ENCODE assay signal across 13 cellular contexts in the genomic region with DNA sequence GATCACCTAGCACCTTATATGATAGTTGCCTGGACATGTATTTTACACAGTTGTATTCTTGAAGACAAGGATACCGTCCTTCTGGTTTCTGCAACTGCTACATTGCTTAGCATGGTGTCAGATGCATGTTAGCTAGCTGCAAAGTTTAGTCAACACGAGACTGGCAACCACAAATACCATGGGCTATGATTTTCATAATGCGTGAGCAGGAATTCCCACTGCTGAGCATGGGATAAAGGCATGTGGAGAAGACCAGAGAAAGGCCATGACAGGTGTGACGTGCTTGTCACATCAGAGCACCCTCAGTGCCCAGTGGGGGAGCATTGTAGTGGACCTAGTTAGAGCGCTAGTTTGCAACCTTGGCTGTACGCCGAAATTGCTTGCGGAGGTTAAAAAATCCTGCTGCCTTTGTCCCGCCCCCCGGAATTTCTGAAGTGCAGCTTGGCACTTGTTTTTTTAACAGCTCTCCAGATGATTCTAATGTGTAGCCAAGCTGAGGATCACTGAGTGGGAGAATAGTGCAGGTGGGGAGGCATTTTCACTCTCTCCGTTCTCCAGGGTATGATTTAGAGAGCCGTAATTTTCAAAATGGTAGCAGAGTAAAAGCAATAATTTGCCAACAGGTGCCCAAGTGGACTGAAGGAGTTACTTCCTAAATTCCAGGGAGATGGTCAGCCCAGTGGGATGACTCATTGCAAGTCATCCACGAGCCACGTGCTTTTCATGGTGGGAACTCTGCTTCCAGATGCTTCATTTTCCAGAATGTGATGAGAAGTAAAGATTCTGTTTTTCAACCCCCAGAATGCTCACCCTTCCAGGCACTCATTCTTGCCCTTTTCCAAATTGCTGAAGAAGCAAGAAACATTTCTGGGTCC.
A peak's percentile ranks its signal among the peaks of the same experiment; 100 is the strongest.
DNase-seq lines count a peak whose midpoint lies in the region; ATAC-seq and TF ChIP-seq lines count a peak whose summit lies in the region.
"Had no signal": no experiment of that assay in that cellular context is flagged by ENCODE, and none has a peak within 500 bp of the region (broad histone marks: within the 10 kb centered on the region; RNA-seq: fewer than 3 reads in every experiment).

No MANE protein-coding gene starts in this region.

- H2BK120ac ChIP-seq in neuronal stem cell (ENCODE audit: low read depth, low read length): no peak overlapping the region

- no peak overlapping the region for H2AK5ac ChIP-seq in neuronal stem cell (ENCODE audit: low read depth, low read length)

- H3K4ac ChIP-seq in neuronal stem cell (ENCODE audit: low read length): no peak overlapping the region

- no peak overlapping the region for H2BK5ac ChIP-seq in neuronal stem cell (ENCODE audit: low read length)

- dilution Hi-C loops in mammary epithelial cell (cut with HindIII; ENCODE audit: low sequenced_read_pairs): no loop called here

- H2BK12ac ChIP-seq in neuronal stem cell (ENCODE audit: low read length): no peak overlapping the region

- no peaks in the 10 kb centered on the region for H3K79me2 ChIP-seq in mammary epithelial cell (ENCODE audit: insufficient read depth, low read length)
- H3K79me2 ChIP-seq: parathyroid adenoma had no signal

- WGBS in mammary epithelial cell (ENCODE audit: low coverage, missing lambda C conversion rate): 80% methylated on average over 12 of the region's 14 CpGs
- WGBS in neuronal stem cell (ENCODE audit: extremely low coverage in 2 of 2, insufficient read length in 2 of 2, insufficient replicate concordance in 1 of 2), 2 donors: no CpG with 5 or more reads among the region's 14 CpGs

- no peak overlapping the region for H3K27ac ChIP-seq in mammary epithelial cell (ENCODE audit: insufficient read depth, low read depth, low read length)
- H3K27ac ChIP-seq in neuronal stem cell (replicated peaks; ENCODE audit: low read length): no peak overlapping the region
- H3K27ac ChIP-seq: ascending aorta, esophagus muscularis mucosa, parathyroid adenoma had no signal

- no peaks in the 10 kb centered on the region for H3K79me1 ChIP-seq in neuronal stem cell (ENCODE audit: low read depth, low read length)

- no peaks in the 10 kb centered on the region for H3K9me3 ChIP-seq in mammary epithelial cell (replicated peaks; ENCODE audit: insufficient read depth, low read length)
- no peaks in the 10 kb centered on the region for H3K9me3 ChIP-seq in neuronal stem cell (replicated peaks in 1 of 2; ENCODE audit: control insufficient read depth in 2 of 2, insufficient read depth in 1 of 2, low read depth in 1 of 2, low read length in 2 of 2)
- H3K9me3 ChIP-seq: ascending aorta, esophagus muscularis mucosa had no signal

- H3K9ac ChIP-seq in mammary epithelial cell (ENCODE audit: insufficient read depth, low read length): no peak overlapping the region
- H3K9ac ChIP-seq in neuronal stem cell (ENCODE audit: low read depth, low read length, poor library complexity): no peak overlapping the region
- H3K9ac ChIP-seq: parathyroid adenoma had no signal

- no peak overlapping the region for H3K14ac ChIP-seq in neuronal stem cell (ENCODE audit: low read length)

- no peaks in the 10 kb centered on the region for H3K27me3 ChIP-seq in mammary epithelial cell (ENCODE audit: insufficient read depth, low read length)
- no peaks in the 10 kb centered on the region for H3K27me3 ChIP-seq in neuronal stem cell (ENCODE audit: control insufficient read depth in 3 of 3, insufficient read depth in 3 of 3, low read depth in 1 of 3, low read length in 3 of 3)
- H3K27me3 ChIP-seq: ascending aorta, esophagus muscularis mucosa had no signal

- no peak overlapping the region for H3K4me2 ChIP-seq in mammary epithelial cell (ENCODE audit: insufficient read depth, low read depth, low read length)
- H3K4me2 ChIP-seq in neuronal stem cell (ENCODE audit: insufficient read depth, low read length, poor library complexity, severe bottlenecking): no peak overlapping the region

- in situ Hi-C loops in mammary epithelial cell (cut with MboI; ENCODE audit: low sequenced_read_pairs in 2 of 2): no loop called here

- CTCF ChIA-PET in mammary epithelial cell (lab: Charles Lee; ENCODE audit: low non-redundant PET): no interaction called here

- no peaks in the 10 kb centered on the region for H3K4me1 ChIP-seq in mammary epithelial cell (ENCODE audit: insufficient read depth, low read length)
- H3K4me1 ChIP-seq in neuronal stem cell (ENCODE audit: control insufficient read depth in 2 of 2, insufficient read depth in 1 of 2, low read depth in 1 of 2, low read length in 2 of 2): peaks cover 0 to 5% of the 10 kb centered on the region in 2 donors
- H3K4me1 ChIP-seq: ascending aorta, esophagus muscularis mucosa, parathyroid adenoma had no signal

- no peaks in the 10 kb centered on the region for H3K36me3 ChIP-seq in mammary epithelial cell (ENCODE audit: insufficient read depth, low read length)
- no peaks in the 10 kb centered on the region for H3K36me3 ChIP-seq in neuronal stem cell (replicated peaks in 1 of 2; ENCODE audit: control insufficient read depth in 2 of 2, insufficient read depth in 2 of 2, low read length in 2 of 2)
- H3K36me3 ChIP-seq: ascending aorta, esophagus muscularis mucosa had no signal

- H3K18ac ChIP-seq in neuronal stem cell (ENCODE audit: low read length): peak overlapping the region; percentile 81

- H3K4me3 ChIP-seq in mammary epithelial cell (replicated peaks in 1 of 3; ENCODE audit: insufficient read depth in 1 of 3, low read depth in 2 of 3, low read length in 3 of 3) (no peak overlapping the region), neuronal stem cell (ENCODE audit: low read length in 2 of 2) (no peak overlapping the region)
- H3K4me3 ChIP-seq: ascending aorta, esophagus muscularis mucosa had no signal

- no peaks in the 10 kb centered on the region for H4K20me1 ChIP-seq in mammary epithelial cell (ENCODE audit: insufficient read depth, low read length)

- H2BK15ac ChIP-seq in neuronal stem cell (ENCODE audit: low read length): no peak overlapping the region

- no peak overlapping the region for H4K91ac ChIP-seq in neuronal stem cell (ENCODE audit: low read depth, low read length, poor library complexity)

- peak; percentile 79 for DNase-seq in ELR (ENCODE audit: low read depth)
- peak; percentile 56 for DNase-seq in NCI-H2107 (lab: John Stamatoyannopoulos, UW)
- DNase-seq in mammary epithelial cell: peak; percentile 45
- DNase-seq in neuronal stem cell (ENCODE audit: low spot score): no peak
- no peak for DNase-seq in NCI-H82 treated with DMSO at 0.1 percent for 48 hours (lab: John Stamatoyannopoulos, UW; ENCODE audit: unreplicated experiment)
- no peak for DNase-seq in NCI-H187 treated with DMSO at 0.1 percent for 48 hours (lab: John Stamatoyannopoulos, UW)
- DNase-seq: left colon; stimulated activated CD4-positive, alpha-beta T cell treated with anti-CD3 and anti-CD28 coated beads, Interleukin-4, amount 100 ng/mL, for 4 hours had no signal

- H4K8ac ChIP-seq in neuronal stem cell (ENCODE audit: low read depth, low read length): no peak overlapping the region

- no peak for TF ChIP-seq CTCF in mammary epithelial cell (conservative IDR thresholded peaks at IDR 0.05 in 1 of 2, IDR thresholded peaks at IDR 0.05 in 1 of 2; ENCODE audit: extremely low read depth in 1 of 2, insufficient read depth in 1 of 2, low read depth in 1 of 2, low read length in 2 of 2)

- H3K23ac ChIP-seq in neuronal stem cell (ENCODE audit: low read depth, low read length, poor library complexity): no peak overlapping the region

- intact Hi-C loops in mammary epithelial cell (cut with micrococcal nuclease): no loop called here

- no TSS peak for BruUV-seq in mammary epithelial cell (replicated peaks; lab: Mats Ljungman, UMichigan)

- H2AFZ ChIP-seq in mammary epithelial cell (ENCODE audit: low read depth, low read length): no peak overlapping the region
- no peak overlapping the region for H2AFZ ChIP-seq in neuronal stem cell (ENCODE audit: low read length)
- H2AFZ ChIP-seq: parathyroid adenoma had no signal

- ATAC-seq in GM19023 (IDR thresholded peaks at IDR 0.05; ENCODE audit: unreplicated experiment) (no peak), HG02884 (IDR thresholded peaks at IDR 0.05; ENCODE audit: unreplicated experiment) (no peak)
- ATAC-seq: left colon had no signal

Comparison
In these comparisons a context has a peak if more than half of its experiments do, and no peak if none do; other contexts are left out.
1. DNase-seq: peak in ELR (single experiment), NCI-H2107 (single experiment) and mammary epithelial cell (single experiment); none in neuronal stem cell (single experiment), NCI-H82 treated with DMSO at 0.1 percent for 48 hours (single experiment) and NCI-H187 treated with DMSO at 0.1 percent for 48 hours (single experiment).